ENCODE assay signal across 8 cellular contexts in the genomic region with DNA sequence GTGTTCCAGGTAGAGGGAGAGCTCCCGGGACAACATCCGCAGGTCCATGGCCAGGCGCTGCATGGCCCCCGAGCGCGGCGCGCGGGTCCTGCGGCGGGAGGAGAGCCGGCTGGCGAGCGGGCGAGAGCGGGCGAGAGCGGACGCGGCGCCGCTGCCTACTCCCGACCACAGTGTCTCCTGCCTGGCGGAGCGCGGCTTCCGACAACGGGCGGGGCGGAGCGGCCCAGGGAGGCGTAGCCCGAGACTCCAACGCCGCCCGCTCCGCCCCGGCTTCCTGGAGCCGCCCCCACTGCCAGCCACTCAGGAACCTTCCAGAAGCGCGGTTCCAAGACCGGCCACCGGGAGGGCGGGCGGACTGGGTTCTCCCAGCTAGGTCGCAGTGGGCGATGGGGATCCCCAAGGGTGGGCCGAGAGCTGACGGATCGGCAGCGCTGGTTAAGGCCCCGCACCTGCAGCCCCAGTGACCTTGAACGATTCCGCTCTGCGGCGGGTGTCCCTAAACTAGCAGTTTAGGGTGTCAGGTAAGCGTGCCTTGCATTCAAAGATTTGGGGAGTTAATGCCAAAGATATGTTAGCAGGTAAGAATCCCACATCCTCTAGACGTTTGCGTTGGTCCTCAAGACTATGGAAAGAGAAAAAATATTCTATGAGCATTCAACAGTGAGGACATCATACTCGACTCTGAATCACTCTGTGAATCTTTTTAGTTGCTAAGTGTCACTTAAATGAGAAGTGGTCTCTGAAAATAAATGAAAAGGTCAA. TPM values are rescaled to one million over a fixed set of nuclear protein-coding genes. Genes with fewer than 3 reads are reported as not detected.
DNase-seq lines count a peak whose midpoint lies in the region; ATAC-seq, FAIRE-seq and TF ChIP-seq lines count a peak whose summit lies in the region.

A gene with protein sequence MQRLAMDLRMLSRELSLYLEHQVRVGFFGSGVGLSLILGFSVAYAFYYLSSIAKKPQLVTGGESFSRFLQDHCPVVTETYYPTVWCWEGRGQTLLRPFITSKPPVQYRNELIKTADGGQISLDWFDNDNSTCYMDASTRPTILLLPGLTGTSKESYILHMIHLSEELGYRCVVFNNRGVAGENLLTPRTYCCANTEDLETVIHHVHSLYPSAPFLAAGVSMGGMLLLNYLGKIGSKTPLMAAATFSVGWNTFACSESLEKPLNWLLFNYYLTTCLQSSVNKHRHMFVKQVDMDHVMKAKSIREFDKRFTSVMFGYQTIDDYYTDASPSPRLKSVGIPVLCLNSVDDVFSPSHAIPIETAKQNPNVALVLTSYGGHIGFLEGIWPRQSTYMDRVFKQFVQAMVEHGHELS (minus strand): TSS at position 172 of the 762 bp plus-strand sequence. CDS start 109 bp downstream, at position 63.

- H3K4me1 ChIP-seq in foreskin keratinocyte (peaks cover 10% of the 10 kb centered on the region), neuronal stem cell (ENCODE audit: control insufficient read depth in 2 of 2, insufficient read depth in 1 of 2, low read depth in 1 of 2, low read length in 2 of 2) (peaks cover 2 to 5% of the 10 kb centered on the region in 2 donors)

- H2BK120ac ChIP-seq in neuronal stem cell (ENCODE audit: low read depth, low read length) = peak within 1 kb of the TSS; percentile 31

- peak within 1 kb of the TSS; percentile 81 for H2BK15ac ChIP-seq in neuronal stem cell (ENCODE audit: low read length)

- peak within 1 kb of the TSS; percentile 71 for H3K14ac ChIP-seq in neuronal stem cell (ENCODE audit: low read length)

- TF ChIP-seq CTCF in foreskin keratinocyte (conservative IDR thresholded peaks at IDR 0.05) = peak; percentile 41
- TF ChIP-seq CTCF in subcutaneous adipose tissue (IDR thresholded peaks at IDR 0.05; ENCODE audit: low read depth) = no peak

- H3K23ac ChIP-seq in neuronal stem cell (ENCODE audit: low read depth, low read length, poor library complexity) = peak within 1 kb of the TSS; percentile 97

- H2BK5ac ChIP-seq in neuronal stem cell (ENCODE audit: low read length) = peak within 1 kb of the TSS; percentile 39

- H3K27ac ChIP-seq in foreskin keratinocyte (peak within 1 kb of the TSS; percentile 97), neuronal stem cell (replicated peaks; ENCODE audit: low read length) (peak within 1 kb of the TSS; percentile 75)

- no peak within 1 kb of the TSS for H4K91ac ChIP-seq in neuronal stem cell (ENCODE audit: low read depth, low read length, poor library complexity)

- H3K36me3 ChIP-seq in H7 (replicated peaks; ENCODE audit: control insufficient read depth, insufficient read depth, low read length) (peaks cover 3% of the 10 kb centered on the region; the same call in 1 of the 2 replicates), neuronal stem cell (replicated peaks in 1 of 2; ENCODE audit: control insufficient read depth in 2 of 2, insufficient read depth in 2 of 2, low read length in 2 of 2) (peaks cover 0 to 24% of the 10 kb centered on the region in 2 donors)

- H2BK12ac ChIP-seq in neuronal stem cell (ENCODE audit: low read length) = no peak within 1 kb of the TSS

- peak within 1 kb of the TSS; percentile 94 for H3K18ac ChIP-seq in neuronal stem cell (ENCODE audit: low read length)

- H3K4me2 ChIP-seq in neuronal stem cell (ENCODE audit: insufficient read depth, low read length, poor library complexity, severe bottlenecking) = peak within 1 kb of the TSS; percentile 91

- peak; percentile 96 for DNase-seq in H7
- peak; percentile 92 for DNase-seq in M059J (ENCODE audit: low read depth)
- peak; percentile 54 for DNase-seq in SIG-M5 (lab: John Stamatoyannopoulos, UW)
- DNase-seq in activated gamma-delta T cell treated with Interleukin-2 at 50 U/mL for 16 hours = peak; percentile 90
- peak; percentile 67 to 82 for DNase-seq in foreskin keratinocyte
- DNase-seq in neuronal stem cell (ENCODE audit: low spot score) = peak; percentile 83

- H2AFZ ChIP-seq in neuronal stem cell (ENCODE audit: low read length) = peak within 1 kb of the TSS; percentile 100

- no peak within 1 kb of the TSS for H3K4ac ChIP-seq in neuronal stem cell (ENCODE audit: low read length)

- peak; percentile 96 for ATAC-seq in foreskin keratinocyte

- H4K8ac ChIP-seq in neuronal stem cell (ENCODE audit: low read depth, low read length) = peak within 1 kb of the TSS; percentile 82

- H3K4me3 ChIP-seq in H7 (ENCODE audit: insufficient read depth, low read depth, low read length) = peak within 1 kb of the TSS; percentile 75
- H3K4me3 ChIP-seq in neuronal stem cell (ENCODE audit: low read length in 2 of 2) = peak within 1 kb of the TSS; percentile 83 to 90

- H2AK5ac ChIP-seq in neuronal stem cell (ENCODE audit: low read depth, low read length) = peak within 1 kb of the TSS; percentile 70

- peak; percentile 36 for FAIRE-seq in G401.6 (lab: Jason Lieb, UNC)

- H3K27me3 ChIP-seq in H7 (ENCODE audit: control insufficient read depth, insufficient read depth, low read length) (peaks cover 2% of the 10 kb centered on the region; the same call in 1 of the 2 replicates), foreskin keratinocyte (no peaks in the 10 kb centered on the region), neuronal stem cell (ENCODE audit: control insufficient read depth in 3 of 3, insufficient read depth in 3 of 3, low read depth in 1 of 3, low read length in 3 of 3) (peaks cover 0 to 9% (median 3%) of the 10 kb centered on the region in 3 experiments)

- no CpG with 5 or more reads among the region's 60 CpGs for WGBS in neuronal stem cell (ENCODE audit: extremely low coverage in 2 of 2, insufficient read length in 2 of 2, insufficient replicate concordance in 1 of 2), 2 donors

- H3K79me1 ChIP-seq in neuronal stem cell (ENCODE audit: low read depth, low read length) = no peaks in the 10 kb centered on the region

- H3K9ac ChIP-seq in neuronal stem cell (ENCODE audit: low read depth, low read length, poor library complexity) = peak within 1 kb of the TSS; percentile 90

- H3K9me3 ChIP-seq in neuronal stem cell (replicated peaks in 1 of 2; ENCODE audit: control insufficient read depth in 2 of 2, insufficient read depth in 1 of 2, low read depth in 1 of 2, low read length in 2 of 2) = peaks cover 0 to 7% of the 10 kb centered on the region in 2 donors

RNA-seq across cellular contexts. Expression of the gene that starts here (rescaled TPM):
- total RNA-seq in H7 (2014; rRNA removed; shearing (Covaris generic)) = 5.5 and 6.9 TPM in 2 replicates
- total RNA-seq in M059J (2014; rRNA removed; shearing (Covaris generic)) = 38.2 and 45.6 TPM in 2 replicates
- total RNA-seq in foreskin keratinocyte (21.4 and 23.0 TPM in 2 replicates), subcutaneous adipose tissue (10 to 100 TPM; 13.6 to 28.5 (median 17.4) TPM)
- 12.7 and 19.6 TPM in 2 replicates for polyA plus RNA-seq in foreskin keratinocyte
- polyA plus RNA-seq in neuronal stem cell (2013, experiment 1 of 2) = 4.6 TPM
- 4.6 TPM for polyA plus RNA-seq in neuronal stem cell (2013, experiment 2 of 2)

Comparison
In these comparisons a context has a peak if more than half of its experiments do, and no peak if none do; other contexts are left out.
1. Peak in every context shown above with its lines: DNase-seq, ATAC-seq, H3K4me3 ChIP-seq and H3K27ac ChIP-seq.